In the genomic region with DNA sequence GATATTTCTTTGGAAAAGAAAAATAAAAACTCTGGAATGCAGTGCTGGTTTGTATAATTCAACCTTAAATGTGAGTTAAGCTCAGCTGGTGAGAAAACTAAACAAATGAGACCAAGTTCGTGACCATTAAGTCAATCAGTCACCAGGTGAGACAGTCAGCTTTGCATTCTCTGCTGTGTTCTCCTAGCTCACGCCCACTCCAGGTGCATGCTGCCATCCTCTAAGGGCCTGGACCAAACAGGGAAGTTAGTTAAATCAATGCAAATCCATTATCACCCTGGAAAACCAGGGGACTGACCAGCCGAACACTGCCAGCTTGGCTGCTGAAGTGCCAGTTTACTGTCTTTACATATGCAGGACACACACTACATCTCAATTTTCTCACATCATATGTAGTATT, we compare ENCODE assay signal across 19 cellular contexts. TPM values are rescaled to one million over a fixed set of nuclear protein-coding genes. Genes with fewer than 3 reads are reported as not detected.
"Had no signal": no experiment of that assay in that cellular context is flagged by ENCODE, and none has a peak within 500 bp of the region (broad histone marks: within the 10 kb centered on the region; RNA-seq: fewer than 3 reads in every experiment).

No MANE protein-coding gene starts in this region.

- H3K4me3 Mint-ChIP-seq: activated CD4-positive, alpha-beta memory T cell treated with anti-CD3 and anti-CD28 coated beads, Interleukin-2, amount 10 ng/mL, durations not matched to agents 7 days and 5 days; activated CD4-positive, alpha-beta T cell treated with anti-CD3 and anti-CD28 coated beads for 36 hours; activated naive CD8-positive, alpha-beta T cell treated with anti-CD3 and anti-CD28 coated beads, Interleukin-2, amount 10 ng/mL, durations not matched to agents 7 days and 5 days; naive thymus-derived CD8-positive, alpha-beta T cell; stimulated activated memory B cell treated with anti-CD40 and anti-IgM and Interleukin-4, amounts not matched to agents 10 μg/mL and 1 μg/mL and 100 μg/mL, for 72 hours had no signal

- H3K9me3 Mint-ChIP-seq: activated CD4-positive, alpha-beta memory T cell treated with anti-CD3 and anti-CD28 coated beads, Interleukin-2, amount 10 ng/mL, durations not matched to agents 7 days and 5 days had no signal

- H3K4me3 ChIP-seq: breast epithelium, mucosa of descending colon, right atrium auricular region, skin epidermis, tibial artery, vagina had no signal

- H3K36me3 Mint-ChIP-seq: activated naive CD8-positive, alpha-beta T cell treated with anti-CD3 and anti-CD28 coated beads, Interleukin-2, amount 10 ng/mL, durations not matched to agents 7 days and 5 days; naive thymus-derived CD8-positive, alpha-beta T cell; stimulated activated memory B cell treated with anti-CD40 and anti-IgM and Interleukin-4, amounts not matched to agents 10 μg/mL and 1 μg/mL and 100 μg/mL, for 72 hours had no signal

- DNase-seq: activated CD4-positive, alpha-beta memory T cell treated with anti-CD3 and anti-CD28 coated beads, Interleukin-2, amount 10 ng/mL, durations not matched to agents 7 days and 5 days; activated CD4-positive, alpha-beta T cell treated with anti-CD3 and anti-CD28 coated beads for 36 hours; activated gamma-delta T cell treated with Interleukin-2 at 50 U/mL for 16 hours; activated naive CD8-positive, alpha-beta T cell treated with anti-CD3 and anti-CD28 coated beads, Interleukin-2, amount 10 ng/mL, durations not matched to agents 7 days and 5 days; activated T-cell treated with anti-CD3 and anti-CD28 coated beads, Interleukin-2, amount 50 U/mL, for 48 hours; anterior cingulate cortex; dermis blood vessel endothelial cell; mucosa of descending colon; naive thymus-derived CD8-positive, alpha-beta T cell; posterior cingulate gyrus; tibial artery had no signal

- ATAC-seq: activated CD4-positive, alpha-beta T cell treated with anti-CD3 and anti-CD28 coated beads for 36 hours; esophagus mucosa; left lobe of liver; mucosa of descending colon; naive thymus-derived CD8-positive, alpha-beta T cell; stimulated activated memory B cell treated with anti-CD40 and anti-IgM and Interleukin-4, amounts not matched to agents 10 μg/mL and 1 μg/mL and 100 μg/mL, for 72 hours had no signal

- H3K27me3 ChIP-seq: breast epithelium, right atrium auricular region, tibial artery, vagina had no signal

- H3K4me1 Mint-ChIP-seq: activated CD4-positive, alpha-beta T cell treated with anti-CD3 and anti-CD28 coated beads for 36 hours; activated naive CD8-positive, alpha-beta T cell treated with anti-CD3 and anti-CD28 coated beads, Interleukin-2, amount 10 ng/mL, durations not matched to agents 7 days and 5 days; stimulated activated memory B cell treated with anti-CD40 and anti-IgM and Interleukin-4, amounts not matched to agents 10 μg/mL and 1 μg/mL and 100 μg/mL, for 72 hours had no signal

- H3K4me1 ChIP-seq: breast epithelium, right atrium auricular region had no signal

- H3K27ac ChIP-seq: breast epithelium, neutrophil, right atrium auricular region, skin epidermis, tibial artery, vagina had no signal

- H3K36me3 ChIP-seq: breast epithelium, neutrophil, right atrium auricular region, tibial artery, vagina had no signal

- H3K27ac Mint-ChIP-seq: activated CD4-positive, alpha-beta memory T cell treated with anti-CD3 and anti-CD28 coated beads, Interleukin-2, amount 10 ng/mL, durations not matched to agents 7 days and 5 days; activated CD4-positive, alpha-beta T cell treated with anti-CD3 and anti-CD28 coated beads for 36 hours; activated naive CD8-positive, alpha-beta T cell treated with anti-CD3 and anti-CD28 coated beads, Interleukin-2, amount 10 ng/mL, durations not matched to agents 7 days and 5 days; naive thymus-derived CD8-positive, alpha-beta T cell; stimulated activated memory B cell treated with anti-CD40 and anti-IgM and Interleukin-4, amounts not matched to agents 10 μg/mL and 1 μg/mL and 100 μg/mL, for 72 hours had no signal

RNA-seq across cellular contexts. Expression of a gene that starts 7.2 kb away (rescaled TPM):
- total RNA-seq: naive thymus-derived CD8-positive, alpha-beta T cell had no signal
- polyA plus RNA-seq: naive thymus-derived CD8-positive, alpha-beta T cell had no signal
